ENCODE assay signal across 32 cellular contexts in genomic region chr11:2767071-2767470, GRCh38.
"Had no signal": no experiment of that assay in that cellular context is flagged by ENCODE, and none has a peak within 500 bp of the region (broad histone marks: within the 10 kb centered on the region; RNA-seq: fewer than 3 reads in every experiment).

No MANE protein-coding gene starts in this region.

- DNase-seq: activated CD4-positive, alpha-beta T cell treated with anti-CD3 and anti-CD28 coated beads for 36 hours; activated CD4-positive, alpha-beta T cell treated with anti-CD3 and anti-CD28 coated beads, Interleukin-2, amount 50 U/mL, for 48 hours; activated CD4-positive, CD25-positive, alpha-beta regulatory T cell; activated CD8-positive, alpha-beta memory T cell treated with anti-CD3 and anti-CD28 coated beads, Interleukin-2, amount 10 ng/mL, durations not matched to agents 7 days and 5 days; activated CD8-positive, alpha-beta memory T cell treated with anti-CD3 and anti-CD28 coated beads, Interleukin-2, amount 50 U/mL, for 48 hours; activated effector memory CD4-positive, alpha-beta T cell treated with Interleukin-2 at 50 U/mL for 16 hours; activated gamma-delta T cell; activated naive CD4-positive, alpha-beta T cell treated with Interleukin-2 at 50 U/mL for 16 hours; activated naive CD8-positive, alpha-beta T cell treated with anti-CD3 and anti-CD28 coated beads, Interleukin-2, amount 10 ng/mL, durations not matched to agents 7 days and 5 days; activated naive CD8-positive, alpha-beta T cell treated with anti-CD3 and anti-CD28 coated beads, Interleukin-2, amount 50 U/mL, for 24 hours; activated T-cell treated with anti-CD3 and anti-CD28 coated beads, Interleukin-2, amount 50 U/mL, for 24 hours; amygdala; anterior cingulate cortex; caudate nucleus; cerebellar nuclear complex; T-helper 2 cell; T-helper 9 cell had no signal

- ATAC-seq: activated CD4-positive, alpha-beta T cell treated with anti-CD3 and anti-CD28 coated beads for 36 hours; activated CD4-positive, CD25-positive, alpha-beta regulatory T cell treated with anti-CD3 and anti-CD28 coated beads, Interleukin-2, amount 50 U/mL, for 24 hours; activated CD8-positive, alpha-beta memory T cell treated with anti-CD3 and anti-CD28 coated beads, Interleukin-2, amount 10 ng/mL, durations not matched to agents 7 days and 5 days; activated CD8-positive, alpha-beta T cell treated with anti-CD3 and anti-CD28 coated beads, Interleukin-2, amount 10 ng/mL, durations not matched to agents 7 days and 5 days; activated naive CD8-positive, alpha-beta T cell treated with anti-CD3 and anti-CD28 coated beads, Interleukin-2, amount 50 U/mL, for 24 hours had no signal

- H3K4me1 ChIP-seq: ascending aorta had no signal

- H3K27me3 ChIP-seq: ascending aorta, cardiac muscle cell had no signal

- H3K4me3 ChIP-seq: ascending aorta, cardiac muscle cell had no signal

- H3K4me1 Mint-ChIP-seq: activated CD4-positive, alpha-beta memory T cell treated with anti-CD3 and anti-CD28 coated beads, Interleukin-2, amount 10 ng/mL, durations not matched to agents 7 days and 5 days; activated CD4-positive, alpha-beta T cell treated with anti-CD3 and anti-CD28 coated beads for 36 hours; activated CD8-positive, alpha-beta memory T cell treated with anti-CD3 and anti-CD28 coated beads, Interleukin-2, amount 10 ng/mL, durations not matched to agents 7 days and 5 days; activated naive CD4-positive, alpha-beta T cell treated with anti-CD3 and anti-CD28 coated beads, Interleukin-2, amount 10 ng/mL, durations not matched to agents 7 days and 5 days; activated naive CD8-positive, alpha-beta T cell treated with anti-CD3 and anti-CD28 coated beads, Interleukin-2, amount 10 ng/mL, durations not matched to agents 7 days and 5 days; activated naive CD8-positive, alpha-beta T cell treated with anti-CD3 and anti-CD28 coated beads, Interleukin-2, amount 50 U/mL, for 24 hours had no signal

- H3K9me3 Mint-ChIP-seq: activated CD4-positive, alpha-beta memory T cell treated with anti-CD3 and anti-CD28 coated beads, Interleukin-2, amount 10 ng/mL, durations not matched to agents 7 days and 5 days; activated naive CD4-positive, alpha-beta T cell treated with anti-CD3 and anti-CD28 coated beads, Interleukin-2, amount 50 U/mL, for 24 hours; activated naive CD8-positive, alpha-beta T cell treated with anti-CD3 and anti-CD28 coated beads, Interleukin-2, amount 10 ng/mL, durations not matched to agents 7 days and 5 days; activated naive CD8-positive, alpha-beta T cell treated with anti-CD3 and anti-CD28 coated beads, Interleukin-2, amount 50 U/mL, for 24 hours; activated T-cell treated with anti-CD3 and anti-CD28 coated beads, Interleukin-2, amount 50 U/mL, for 24 hours; central memory CD8-positive, alpha-beta T cell; T-helper 1 cell treated with Interleukin-12 subunit alpha and Interleukin-12 subunit beta and Interleukin-4 antibody, amounts not matched to agents 30 μg/mL and 1 μg/mL, for 36 hours; T-helper 2 cell treated with Interferon-gamma antibody and Interleukin-4, amounts not matched to agents 5 μg/mL and 100 μg/mL, for 36 hours had no signal

- H3K36me3 Mint-ChIP-seq: activated CD8-positive, alpha-beta memory T cell treated with anti-CD3 and anti-CD28 coated beads, Interleukin-2, amount 10 ng/mL, durations not matched to agents 7 days and 5 days; activated naive CD8-positive, alpha-beta T cell treated with anti-CD3 and anti-CD28 coated beads, Interleukin-2, amount 10 ng/mL, durations not matched to agents 7 days and 5 days; brain had no signal

- H3K27ac Mint-ChIP-seq: activated CD4-positive, alpha-beta memory T cell treated with anti-CD3 and anti-CD28 coated beads, Interleukin-2, amount 10 ng/mL, durations not matched to agents 7 days and 5 days; activated CD4-positive, alpha-beta T cell treated with anti-CD3 and anti-CD28 coated beads for 36 hours; activated CD4-positive, alpha-beta T cell treated with anti-CD3 and anti-CD28 coated beads, Interleukin-2, amount 10 ng/mL, durations not matched to agents 7 days and 5 days; activated CD8-positive, alpha-beta memory T cell treated with anti-CD3 and anti-CD28 coated beads, Interleukin-2, amount 10 ng/mL, durations not matched to agents 7 days and 5 days; activated CD8-positive, alpha-beta T cell treated with anti-CD3 and anti-CD28 coated beads, Interleukin-2, amount 10 ng/mL, durations not matched to agents 7 days and 5 days; activated naive CD4-positive, alpha-beta T cell treated with anti-CD3 and anti-CD28 coated beads, Interleukin-2, amount 10 ng/mL, durations not matched to agents 7 days and 5 days; activated naive CD4-positive, alpha-beta T cell treated with anti-CD3 and anti-CD28 coated beads, Interleukin-2, amount 50 U/mL, for 24 hours; activated naive CD8-positive, alpha-beta T cell; activated naive CD8-positive, alpha-beta T cell treated with anti-CD3 and anti-CD28 coated beads, Interleukin-2, amount 10 ng/mL, durations not matched to agents 7 days and 5 days; activated naive CD8-positive, alpha-beta T cell treated with anti-CD3 and anti-CD28 coated beads, Interleukin-2, amount 50 U/mL, for 24 hours; activated T-cell treated with anti-CD3 and anti-CD28 coated beads, Interleukin-2, amount 50 U/mL, for 24 hours; activated T-helper 2 cell treated with anti-CD3 and anti-CD28 coated beads, Interferon-gamma antibody, Interleukin-2, Interleukin-4, amounts not matched to agents 10 μg/mL and 5 μg/mL and 100 μg/mL, durations not matched to agents 14 hours and 24 hours and 36 hours; brain; T-helper 1 cell treated with Interleukin-12 subunit alpha and Interleukin-12 subunit beta and Interleukin-4 antibody, amounts not matched to agents 30 μg/mL and 1 μg/mL, for 36 hours; T-helper 2 cell treated with Interferon-gamma antibody and Interleukin-4, amounts not matched to agents 5 μg/mL and 100 μg/mL, for 36 hours had no signal

- H3K9me3 ChIP-seq: ascending aorta had no signal

- H3K4me3 Mint-ChIP-seq: activated CD4-positive, alpha-beta memory T cell treated with anti-CD3 and anti-CD28 coated beads, Interleukin-2, amount 10 ng/mL, durations not matched to agents 7 days and 5 days; activated CD4-positive, alpha-beta T cell treated with anti-CD3 and anti-CD28 coated beads for 36 hours; activated CD4-positive, alpha-beta T cell treated with anti-CD3 and anti-CD28 coated beads, Interleukin-2, amount 10 ng/mL, durations not matched to agents 7 days and 5 days; activated CD8-positive, alpha-beta memory T cell treated with anti-CD3 and anti-CD28 coated beads, Interleukin-2, amount 10 ng/mL, durations not matched to agents 7 days and 5 days; activated CD8-positive, alpha-beta T cell treated with anti-CD3 and anti-CD28 coated beads, Interleukin-2, amount 10 ng/mL, durations not matched to agents 7 days and 5 days; activated naive CD4-positive, alpha-beta T cell treated with anti-CD3 and anti-CD28 coated beads, Interleukin-2, amount 10 ng/mL, durations not matched to agents 7 days and 5 days; activated naive CD4-positive, alpha-beta T cell treated with anti-CD3 and anti-CD28 coated beads, Interleukin-2, amount 50 U/mL, for 24 hours; activated naive CD8-positive, alpha-beta T cell; activated naive CD8-positive, alpha-beta T cell treated with anti-CD3 and anti-CD28 coated beads, Interleukin-2, amount 10 ng/mL, durations not matched to agents 7 days and 5 days; activated naive CD8-positive, alpha-beta T cell treated with anti-CD3 and anti-CD28 coated beads, Interleukin-2, amount 50 U/mL, for 24 hours; activated T-cell treated with anti-CD3 and anti-CD28 coated beads, Interleukin-2, amount 50 U/mL, for 24 hours; brain; central memory CD8-positive, alpha-beta T cell; T-helper 1 cell treated with Interleukin-12 subunit alpha and Interleukin-12 subunit beta and Interleukin-4 antibody, amounts not matched to agents 30 μg/mL and 1 μg/mL, for 36 hours; T-helper 2 cell treated with Interferon-gamma antibody and Interleukin-4, amounts not matched to agents 5 μg/mL and 100 μg/mL, for 36 hours had no signal

- H3K27ac ChIP-seq: ascending aorta, cardiac muscle cell, VCaP had no signal

- H3K27me3 Mint-ChIP-seq: activated CD4-positive, alpha-beta T cell treated with anti-CD3 and anti-CD28 coated beads for 36 hours; activated CD4-positive, alpha-beta T cell treated with anti-CD3 and anti-CD28 coated beads, Interleukin-2, amount 10 ng/mL, durations not matched to agents 7 days and 5 days; activated naive CD4-positive, alpha-beta T cell treated with anti-CD3 and anti-CD28 coated beads, Interleukin-2, amount 10 ng/mL, durations not matched to agents 7 days and 5 days; activated naive CD4-positive, alpha-beta T cell treated with anti-CD3 and anti-CD28 coated beads, Interleukin-2, amount 50 U/mL, for 24 hours; activated naive CD8-positive, alpha-beta T cell; activated T-cell treated with anti-CD3 and anti-CD28 coated beads, Interleukin-2, amount 50 U/mL, for 24 hours had no signal

- H3K36me3 ChIP-seq: ascending aorta, cardiac muscle cell had no signal
